Comparison of ENCODE assay signal across 1 cellular context in the genomic region with DNA sequence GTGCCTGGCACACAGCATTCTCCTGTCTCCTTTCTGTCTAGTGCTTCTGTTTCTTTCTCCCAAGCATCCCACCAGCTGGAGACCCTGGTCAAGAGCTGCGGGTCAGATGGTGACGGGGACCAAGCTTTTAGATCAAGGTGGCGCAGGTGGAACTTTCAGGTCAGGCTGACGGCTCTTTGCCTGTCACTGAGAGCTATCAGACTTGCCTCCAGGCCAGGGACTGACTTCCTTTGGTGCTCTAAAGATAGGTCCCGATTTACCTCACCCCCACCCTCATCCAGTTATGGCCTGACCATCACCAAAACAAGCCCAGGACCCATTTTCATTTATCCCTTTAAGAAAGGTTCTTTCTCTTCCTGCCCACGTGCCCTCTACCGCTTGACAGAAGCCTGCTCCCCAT.
TF ChIP-seq lines count a peak whose summit lies in the region.

No MANE protein-coding gene starts in this region.

TF ChIP-seq in IMR-90, 13 proteins besides CTCF, POLR2A, EP300 and RAD21:
- TF ChIP-seq, protein P1, sequence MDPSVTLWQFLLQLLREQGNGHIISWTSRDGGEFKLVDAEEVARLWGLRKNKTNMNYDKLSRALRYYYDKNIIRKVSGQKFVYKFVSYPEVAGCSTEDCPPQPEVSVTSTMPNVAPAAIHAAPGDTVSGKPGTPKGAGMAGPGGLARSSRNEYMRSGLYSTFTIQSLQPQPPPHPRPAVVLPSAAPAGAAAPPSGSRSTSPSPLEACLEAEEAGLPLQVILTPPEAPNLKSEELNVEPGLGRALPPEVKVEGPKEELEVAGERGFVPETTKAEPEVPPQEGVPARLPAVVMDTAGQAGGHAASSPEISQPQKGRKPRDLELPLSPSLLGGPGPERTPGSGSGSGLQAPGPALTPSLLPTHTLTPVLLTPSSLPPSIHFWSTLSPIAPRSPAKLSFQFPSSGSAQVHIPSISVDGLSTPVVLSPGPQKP (IDR thresholded peaks at IDR 0.05; ENCODE audit: borderline replicate concordance, low read depth, low read length), result no peak
- no peak for TF ChIP-seq MAFK (IDR thresholded peaks at IDR 0.05; ENCODE audit: low read depth, low read length)
- no peak for TF ChIP-seq CEBPB (IDR thresholded peaks at IDR 0.05; ENCODE audit: low read depth, low read length)
- no peak for TF ChIP-seq SMC3 (IDR thresholded peaks at IDR 0.05; ENCODE audit: low read depth, low read length)
- TF ChIP-seq MAZ (IDR thresholded peaks at IDR 0.05; ENCODE audit: borderline replicate concordance, low read depth, low read length), result no peak
- no peak for TF ChIP-seq RCOR1 (IDR thresholded peaks at IDR 0.05; ENCODE audit: insufficient replicate concordance, low read length)
- no peak for TF ChIP-seq NFE2L2 (IDR thresholded peaks at IDR 0.05; ENCODE audit: low read depth, low read length)
- TF ChIP-seq FOS (IDR thresholded peaks at IDR 0.05; ENCODE audit: low read depth, low read length), result no peak
- TF ChIP-seq, protein P2, sequence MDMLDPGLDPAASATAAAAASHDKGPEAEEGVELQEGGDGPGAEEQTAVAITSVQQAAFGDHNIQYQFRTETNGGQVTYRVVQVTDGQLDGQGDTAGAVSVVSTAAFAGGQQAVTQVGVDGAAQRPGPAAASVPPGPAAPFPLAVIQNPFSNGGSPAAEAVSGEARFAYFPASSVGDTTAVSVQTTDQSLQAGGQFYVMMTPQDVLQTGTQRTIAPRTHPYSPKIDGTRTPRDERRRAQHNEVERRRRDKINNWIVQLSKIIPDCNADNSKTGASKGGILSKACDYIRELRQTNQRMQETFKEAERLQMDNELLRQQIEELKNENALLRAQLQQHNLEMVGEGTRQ (IDR thresholded peaks at IDR 0.05; ENCODE audit: low read depth, low read length), result no peak
- no peak for TF ChIP-seq MXI1 (IDR thresholded peaks at IDR 0.05; ENCODE audit: borderline replicate concordance, low read depth, low read length)
- no peak for TF ChIP-seq BHLHE40 (IDR thresholded peaks at IDR 0.05; ENCODE audit: low read depth, low read length)
- no peak for TF ChIP-seq CHD1 (IDR thresholded peaks at IDR 0.05; ENCODE audit: low read depth, low read length)
- TF ChIP-seq RFX5 (IDR thresholded peaks at IDR 0.05; ENCODE audit: low read depth, low read length), result no peak
